8 cellular contexts compared by ENCODE assay signal in genomic region chr4:38752393-38752961, GRCh38. TPM values are rescaled to one million over a fixed set of nuclear protein-coding genes. Genes with fewer than 3 reads are reported as not detected.
DNase-seq lines count a peak whose midpoint lies in the region; ATAC-seq, FAIRE-seq and TF ChIP-seq lines count a peak whose summit lies in the region.

No MANE protein-coding gene starts in this region.

- TF ChIP-seq RAD21 in GM12878 (IDR thresholded peaks at IDR 0.05; ENCODE audit: insufficient read depth, low read depth, low read length) = no peak

- CTCF ChIA-PET in A673 (lab: Charles Lee) (no interaction called here), GM12878 (lab: Yijun Ruan, JAX) (no interaction called here)

- SMC1A ChIA-PET in GM12878 (lab: Charles Lee; ENCODE audit: uncharacterized antibody, unreplicated experiment) = no interaction called here

- H3K79me2 ChIP-seq in GM12878 (ENCODE audit: control insufficient read depth, insufficient read depth, low read length) = no peaks in the 10 kb centered on the region; the same call in 1 of the 2 replicates

- TF ChIP-seq EP300 in GM12878 (IDR thresholded peaks at IDR 0.05; ENCODE audit: borderline replicate concordance in 1 of 2, control insufficient read depth in 1 of 2, low read depth in 2 of 2, low read length in 2 of 2) = peak in 1 of 2 experiments; percentile 58; a peak in 1 of 4 replicates

- no peaks in the 10 kb centered on the region for H3K36me3 ChIP-seq in A673 (ENCODE audit: insufficient read depth, low read length, poor library complexity, severe bottlenecking)
- H3K36me3 ChIP-seq in GM12878 (ENCODE audit: control insufficient read depth in 2 of 2, insufficient read depth in 2 of 2, low read length in 1 of 2) = no peaks in the 10 kb centered on the region
- no peaks in the 10 kb centered on the region for H3K36me3 ChIP-seq in muscle layer of duodenum (ENCODE audit: control insufficient read depth in 1 of 2, insufficient read depth in 2 of 2, low read length in 2 of 2)

- peak; percentile 68 for FAIRE-seq in GM12878 (lab: Jason Lieb, UNC)

- H3K4me1 ChIP-seq in A673 (ENCODE audit: insufficient read depth, low read length, poor library complexity, severe bottlenecking) (peaks cover 9% of the 10 kb centered on the region), GM12878 (ENCODE audit: control insufficient read depth, insufficient read depth, low read length) (peaks cover 21% of the 10 kb centered on the region), muscle layer of duodenum (ENCODE audit: control insufficient read depth in 1 of 2, insufficient read depth in 2 of 2, low read length in 2 of 2) (no peaks in the 10 kb centered on the region)

- DNase-seq in A673 (ENCODE audit: low spot score) = no peak
- DNase-seq in GM12878 (ENCODE audit: low read depth, low spot score) = peak; percentile 62
- DNase-seq in NCI-H1092 treated with DMSO at 0.1 percent for 48 hours (lab: John Stamatoyannopoulos, UW) = no peak
- no peak for DNase-seq in DMS53 (lab: John Stamatoyannopoulos, UW)
- no peak for DNase-seq in NCI-H748 treated with DMSO at 0.1 percent for 48 hours (lab: John Stamatoyannopoulos, UW)

- in situ Hi-C loops in GM12878 (cut with MboI) = loop anchor here (25.0 kb wide), 1 partner anchor 285 kb away; the partner anchor contains the start of gene TMEM156

- TF ChIP-seq CTCF in A673 (conservative IDR thresholded peaks at IDR 0.05; ENCODE audit: low read depth, low read length) (no peak), GM12878 (IDR thresholded peaks at IDR 0.05 in 2 of 3, conservative IDR thresholded peaks at IDR 0.05 in 1 of 3; ENCODE audit: control insufficient read depth in 2 of 3, extremely low read depth in 1 of 3, insufficient read depth in 1 of 3, low read depth in 3 of 3, low read length in 3 of 3) (no peak)

- H3K4me2 ChIP-seq in GM12878 (ENCODE audit: control insufficient read depth, insufficient read depth) = peak overlapping the region; percentile 71

- no peak for TF ChIP-seq POLR2A in GM12878 (IDR thresholded peaks at IDR 0.05; ENCODE audit: low read depth, low read length)

- POLR2A ChIA-PET in A673 (lab: Charles Lee; ENCODE audit: low non-redundant PET) = no interaction called here
- POLR2A ChIA-PET in GM12878 (lab: Charles Lee) = interaction anchor here (0.6 kb wide), 1 partner anchor 26 kb away, joined by 3 read pairs; no protein-coding TSS in a partner anchor

- H4K20me1 ChIP-seq in GM12878 (ENCODE audit: control insufficient read depth, insufficient read depth) = no peaks in the 10 kb centered on the region

- peak; percentile 93 for ATAC-seq in GM19324 (IDR thresholded peaks at IDR 0.05; ENCODE audit: low FRiP score, unreplicated experiment)
- peak; percentile 91 for ATAC-seq in HG03196 (IDR thresholded peaks at IDR 0.05; ENCODE audit: unreplicated experiment)
- ATAC-seq in GM12878 = peak; percentile 99

- BruUV-seq in A673 (replicated peaks; lab: Mats Ljungman, UMichigan) (no TSS peak), GM12878 (replicated peaks; lab: Mats Ljungman, UMichigan) (no TSS peak)

- H3K27ac ChIP-seq in A673 (ENCODE audit: low read depth, low read length, poor library complexity, severe bottlenecking) = peak overlapping the region; percentile 2
- H3K27ac ChIP-seq in GM12878 (ENCODE audit: control insufficient read depth, insufficient read depth) = peak overlapping the region; percentile 33; the same call in 1 of the 2 replicates
- peak overlapping the region; percentile 76 for H3K27ac ChIP-seq in muscle layer of duodenum (ENCODE audit: low read length)

- peak overlapping the region; percentile 55; the same call in 1 of the 2 replicates for H2AFZ ChIP-seq in GM12878 (ENCODE audit: control insufficient read depth, low read depth, low read length)

- intact Hi-C loops in A673 (cut with micrococcal nuclease; ENCODE audit: unreplicated experiment) (no loop called here), GM12878 (cut with micrococcal nuclease; ENCODE audit: unreplicated experiment) (no loop called here)

- H3K27me3 ChIP-seq in A673 (replicated peaks; ENCODE audit: insufficient read depth, low read depth, low read length, poor library complexity) = no peaks in the 10 kb centered on the region
- no peaks in the 10 kb centered on the region for H3K27me3 ChIP-seq in GM12878 (replicated peaks in 1 of 2; ENCODE audit: control insufficient read depth in 2 of 2, insufficient read depth in 2 of 2, low read length in 1 of 2)
- H3K27me3 ChIP-seq in muscle layer of duodenum (ENCODE audit: low read depth, low read length) = no peaks in the 10 kb centered on the region

- H3K4me3 ChIP-seq in A673 (ENCODE audit: low read depth, low read length, poor library complexity, severe bottlenecking) (no peak overlapping the region), GM12878 (0 out of 2 replicates have a peak overlapping the region, but pooled peaks have one; percentile 5), muscle layer of duodenum (ENCODE audit: low read depth in 1 of 2, low read length in 2 of 2) (peak overlapping the region in 1 of 2 donors; percentile 3)

- H3K9ac ChIP-seq in GM12878 (ENCODE audit: control insufficient read depth, insufficient read depth, low read length) = no peak overlapping the region

- RAD21 ChIA-PET in GM12878 (lab: Charles Lee; ENCODE audit: unreplicated experiment) = interaction anchor here (0.8 kb wide), 1 partner anchor 28 kb away, joined by 3 read pairs; no protein-coding TSS in a partner anchor

- 18% methylated on average over 8 of the region's 8 CpGs for WGBS in GM12878 (ENCODE audit: insufficient coverage, insufficient replicate concordance, low lambda C conversion rate, missing lambda C conversion rate)

- H3K9me3 ChIP-seq in A673 (ENCODE audit: low read depth, low read length, poor library complexity, severe bottlenecking) = no peaks in the 10 kb centered on the region
- H3K9me3 ChIP-seq in GM12878 (replicated peaks; ENCODE audit: control insufficient read depth, insufficient read depth, low read length) = no peaks in the 10 kb centered on the region; the same call in 1 of the 3 replicates
- H3K9me3 ChIP-seq in muscle layer of duodenum (ENCODE audit: control insufficient read depth in 1 of 2, low read length in 2 of 2) = no peaks in the 10 kb centered on the region

TF ChIP-seq in GM12878, 131 proteins besides CTCF, POLR2A, EP300 and RAD21 (continues in another document):
- TF ChIP-seq FOXM1 (IDR thresholded peaks at IDR 0.05; ENCODE audit: low read depth, low read length) (0 out of 2 replicates have a peak, but pooled peaks have one; percentile 44), ZNF622 (IDR thresholded peaks at IDR 0.05) (no peak), NFIC (IDR thresholded peaks at IDR 0.05; ENCODE audit: low read depth, low read length) (peak; percentile 61; the same call in 1 of the 2 replicates), POU2F2 (IDR thresholded peaks at IDR 0.05; ENCODE audit: borderline replicate concordance, low read depth, low read length) (peak; percentile 84; the same call in 2 of the 3 replicates), SUZ12 (IDR thresholded peaks at IDR 0.05; ENCODE audit: unreplicated experiment) (no peak), MTA2 (IDR thresholded peaks at IDR 0.05; ENCODE audit: low read depth) (0 out of 2 replicates have a peak, but pooled peaks have one; percentile 51), ATF7 (IDR thresholded peaks at IDR 0.05; ENCODE audit: low read depth) (peak; percentile 63), IKZF1 (conservative IDR thresholded peaks at IDR 0.05) (peak; percentile 54; the same call in 1 of the 2 replicates)

RNA-seq across cellular contexts. Expression of gene TLR10, which starts 30.3 kb away (rescaled TPM):
- not detected in 2 replicates for total RNA-seq in A673 (2021)
- total RNA-seq in GM12878 (2013; cell fraction: nucleolus; rRNA removed) = 307 and 331 TPM in 2 replicates
- 82.7 and 109 TPM in 2 replicates for total RNA-seq in GM12878 (2014; rRNA removed)
- 107 and 109 TPM in 2 replicates for total RNA-seq in GM12878 (2014; rRNA removed; fragmentation: Illumina TruSeq; extraction: Trizol)
- 50.4 and 52.8 TPM in 2 replicates for total RNA-seq in GM12878 (2021)
- 37.6 TPM for polyA plus RNA-seq in GM12878 (2011; ENCODE audit: low read depth)
- polyA plus RNA-seq in GM12878 (2011; rRNA removed) = 149 and 243 TPM in 2 replicates
- 53.5 and 61.0 TPM in 2 replicates for polyA plus RNA-seq in GM12878 (2011; cell fraction: cytosol; rRNA removed)
- 75.6 and 82.5 TPM in 2 replicates for polyA plus RNA-seq in GM12878 (2011; cell fraction: nucleus; rRNA removed)
- polyA plus RNA-seq in GM12878 (2012) = 49.5 and 69.6 TPM in 2 replicates
- 118 and 166 TPM in 2 replicates for polyA plus RNA-seq in GM12878 (2014; fragmentation: Illumina TruSeq; extraction: Trizol)
- polyA plus RNA-seq in GM12878 (2014; fragmentation: Nextera tagmentation; extraction: Ambion mirVana) = 10 to 100 TPM; 31.5 to 41.8 TPM
- 65.8 and 79.3 TPM in 2 replicates for polyA plus RNA-seq in GM12878 (2014; rRNA removed)
- polyA plus RNA-seq in GM12878 (2016; fragmentation: Nextera tagmentation; extraction: Ambion mirVana) = 10 to 100 TPM; 45.9 to 47.1 TPM
- polyA minus RNA-seq in GM12878 (2011; rRNA and poly(A)+ RNA removed) = 80.6 and 111 TPM in 2 replicates
- polyA minus RNA-seq in GM12878 (2011; cell fraction: cytosol; rRNA and poly(A)+ RNA removed) = 23.4 and 28.1 TPM in 2 replicates
- 39.7 and 47.2 TPM in 2 replicates for polyA minus RNA-seq in GM12878 (2011; cell fraction: nucleus; rRNA and poly(A)+ RNA removed)

RNA-seq across cellular contexts. Expression of gene TLR1, which starts 52.1 kb away (rescaled TPM):
- total RNA-seq in A673 (2021) (0.15 and 0.37 TPM in 2 replicates), GM12878 (2014; rRNA removed) (33.7 and 41.4 TPM in 2 replicates), GM12878 (2014; rRNA removed; fragmentation: Illumina TruSeq; extraction: Trizol) (33.9 and 35.1 TPM in 2 replicates), GM12878 (2021) (22.4 and 22.9 TPM in 2 replicates)
- 324 and 329 TPM in 2 replicates for total RNA-seq in GM12878 (2013; cell fraction: nucleolus; rRNA removed)
- 21.7 TPM for polyA plus RNA-seq in GM12878 (2011; ENCODE audit: low read depth)
- polyA plus RNA-seq in GM12878 (2011; rRNA removed) (57.1 and 86.9 TPM in 2 replicates), GM12878 (2014; fragmentation: Illumina TruSeq; extraction: Trizol) (35.0 and 46.6 TPM in 2 replicates), GM12878 (2014; fragmentation: Nextera tagmentation; extraction: Ambion mirVana) (1 to 10 TPM; 9.3 to 9.5 TPM), GM12878 (2014; rRNA removed) (13.0 and 16.5 TPM in 2 replicates), GM12878 (2016; fragmentation: Nextera tagmentation; extraction: Ambion mirVana) (10 to 100 TPM; 17.1 to 17.9 TPM)
- 22.3 and 24.5 TPM in 2 replicates for polyA plus RNA-seq in GM12878 (2011; cell fraction: cytosol; rRNA removed)
- 41.1 and 61.6 TPM in 2 replicates for polyA plus RNA-seq in GM12878 (2011; cell fraction: nucleus; rRNA removed)
- polyA plus RNA-seq in GM12878 (2012) = 26.0 and 27.3 TPM in 2 replicates
- polyA minus RNA-seq in GM12878 (2011; rRNA and poly(A)+ RNA removed) = 75.7 and 81.3 TPM in 2 replicates
- polyA minus RNA-seq in GM12878 (2011; cell fraction: cytosol; rRNA and poly(A)+ RNA removed) = 20.4 and 25.1 TPM in 2 replicates
- polyA minus RNA-seq in GM12878 (2011; cell fraction: nucleus; rRNA and poly(A)+ RNA removed) = 110 and 111 TPM in 2 replicates

Comparison
In these comparisons a context has a peak if more than half of its experiments do, and no peak if none do; other contexts are left out.
1. H3K27ac ChIP-seq: peak in every context shown above with its lines; median percentile 76 in muscle layer of duodenum; 33 in GM12878; 2 in A673.
2. RNA of gene TLR10, which starts 30.3 kb away (total RNA-seq): 50.4 to 331 TPM in GM12878; not detected in A673; every median in the first group is over 10 times any median in the second.
3. RNA of gene TLR1, which starts 52.1 kb away (total RNA-seq): 22.4 to 329 TPM in GM12878; 0.15 to 0.37 TPM in A673; every median in the first group is over 10 times any median in the second.
4. Peak in every context shown above with its lines, with median percentiles within 50 percentile points of each other: ATAC-seq.